7 cellular contexts compared by ENCODE assay signal in the genomic region with DNA sequence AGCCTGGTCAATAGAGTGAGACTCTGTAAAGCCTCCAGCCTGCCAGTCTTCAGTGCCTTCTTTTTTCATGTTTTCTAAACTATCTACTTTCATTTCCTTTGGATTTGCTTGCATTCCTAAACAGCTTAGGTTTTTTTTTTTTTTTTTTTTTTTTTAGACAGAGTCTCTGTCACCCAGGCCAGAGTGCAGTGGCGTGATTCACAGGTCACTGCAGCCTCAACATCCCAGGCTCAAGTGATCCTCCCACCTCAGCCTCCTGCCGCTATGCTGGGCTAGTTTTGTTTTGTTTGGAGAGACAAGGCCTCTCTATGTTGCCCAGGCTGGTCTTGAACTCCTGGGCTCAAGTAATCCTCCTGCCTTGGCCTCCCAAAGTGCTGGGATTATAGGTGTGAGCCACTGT. TPM values are rescaled to one million over a fixed set of nuclear protein-coding genes. Genes with fewer than 3 reads are reported as not detected.
DNase-seq lines count a peak whose midpoint lies in the region; ATAC-seq and TF ChIP-seq lines count a peak whose summit lies in the region.
"Not testable (repeated sequence)": the region's sequence is repeated elsewhere in the genome, so short reads cannot be mapped to it uniquely, and the experiment has no call there.

No MANE protein-coding gene starts in this region.

- H3K36me3 Mint-ChIP-seq in activated CD8-positive, alpha-beta T cell treated with anti-CD3 and anti-CD28 coated beads for 36 hours (ENCODE audit: low read depth) = peaks cover 35% of the 10 kb centered on the region
- H3K36me3 Mint-ChIP-seq in chondrocyte (ENCODE audit: low read depth) (peaks cover 16% of the 10 kb centered on the region), memory B cell (peaks cover 23% of the 10 kb centered on the region)

- peaks cover 31% of the 10 kb centered on the region for H3K4me1 Mint-ChIP-seq in activated CD8-positive, alpha-beta T cell treated with anti-CD3 and anti-CD28 coated beads for 36 hours (ENCODE audit: low read depth)
- peaks cover 25% of the 10 kb centered on the region for H3K4me1 Mint-ChIP-seq in chondrocyte (ENCODE audit: low read depth)
- H3K4me1 Mint-ChIP-seq in memory B cell = not testable (repeated sequence)

- POLR2A ChIA-PET in HCT116 (lab: Charles Lee) = not testable (repeated sequence)
- POLR2A ChIA-PET in OCI-LY7 (lab: Charles Lee) = interaction anchor here (0.6 to 1.4 kb wide), 5 partner anchors 34 to 1258 kb away, joined by 3 to 5 read pairs (median 3); a partner anchor contains a TSS
- POLR2A ChIA-PET in activated CD8-positive, alpha-beta T cell treated with anti-CD3 and anti-CD28 coated beads for 36 hours (lab: Charles Lee) = interaction anchor here (0.6 to 3.9 kb wide), 3 partner anchors 7 to 34 kb away, joined by 3 to 22 read pairs (median 3); a partner anchor contains a TSS

- H4K20me1 ChIP-seq in BLaER1 treated with 17β-estradiol and CSF1 and Interleukin-3, amounts not matched to agents 10 nM and 100 nM; HCT116 (ENCODE audit: insufficient read depth); OCI-LY7 (ENCODE audit: insufficient read depth, low read length); smooth muscle cell (ENCODE audit: low read depth): not testable (repeated sequence)

- peak overlapping the region; percentile 77 to 99 (median 90) for H3K4me2 ChIP-seq in BLaER1 treated with 17β-estradiol and CSF1 and Interleukin-3, amounts not matched to agents 10 nM and 100 nM
- H3K4me2 ChIP-seq in HCT116 (ENCODE audit: low read length) (peak overlapping the region; percentile 97; the same call in 1 of the 2 replicates), OCI-LY7 (ENCODE audit: low read length) (peak overlapping the region; percentile 99; the same call in 1 of the 2 replicates), smooth muscle cell (peak overlapping the region; percentile 87)

- peak overlapping the region in 8 of 10 experiments; percentile 83 to 99 (median 87); a peak in 10 of 20 replicates for H3K4me3 ChIP-seq in BLaER1 treated with 17β-estradiol and CSF1 and Interleukin-3, amounts not matched to agents 10 nM and 100 nM
- H3K4me3 ChIP-seq in HCT116 (replicated peaks in 1 of 2; ENCODE audit: low read depth in 1 of 2, low read length in 2 of 2); OCI-LY7 (ENCODE audit: low read depth, low read length, poor library complexity, severe bottlenecking); smooth muscle cell: not testable (repeated sequence)

- H3K27ac Mint-ChIP-seq in activated CD8-positive, alpha-beta T cell treated with anti-CD3 and anti-CD28 coated beads for 36 hours = peak overlapping the region; percentile 11
- H3K27ac Mint-ChIP-seq in chondrocyte (ENCODE audit: unreplicated experiment) = peak overlapping the region; percentile 50
- not testable (repeated sequence) for H3K27ac Mint-ChIP-seq in memory B cell

- ATAC-seq in HCT116; activated CD8-positive, alpha-beta T cell treated with anti-CD3 and anti-CD28 coated beads for 36 hours; memory B cell (ENCODE audit: low read depth): not testable (repeated sequence)

- not testable (repeated sequence) for H3K27ac ChIP-seq in BLaER1 treated with 17β-estradiol and CSF1 and Interleukin-3, amounts not matched to agents 10 nM and 100 nM; HCT116 (ENCODE audit: low read depth, low read length); OCI-LY7 (ENCODE audit: low read depth, low read length, poor library complexity, severe bottlenecking); smooth muscle cell (ENCODE audit: low read depth)

- H3K9me2 ChIP-seq in HCT116 (ENCODE audit: insufficient read depth); OCI-LY7 (ENCODE audit: insufficient read depth, low read length): not testable (repeated sequence)

- H3K9me3 Mint-ChIP-seq in activated CD8-positive, alpha-beta T cell treated with anti-CD3 and anti-CD28 coated beads for 36 hours; chondrocyte (ENCODE audit: low read depth); memory B cell: not testable (repeated sequence)

- H3K27me3 ChIP-seq in BLaER1 treated with 17β-estradiol and CSF1 and Interleukin-3, amounts not matched to agents 10 nM and 100 nM; HCT116 (ENCODE audit: insufficient read depth, low read length); smooth muscle cell (ENCODE audit: low read depth): not testable (repeated sequence)

- H3K4me3 Mint-ChIP-seq in activated CD8-positive, alpha-beta T cell treated with anti-CD3 and anti-CD28 coated beads for 36 hours; chondrocyte (ENCODE audit: unreplicated experiment): not testable (repeated sequence)
- peak overlapping the region; percentile 25 for H3K4me3 Mint-ChIP-seq in memory B cell

- peaks cover 14% of the 10 kb centered on the region for H3K79me2 ChIP-seq in HCT116 (ENCODE audit: insufficient read depth, low read length)
- peaks cover 17% of the 10 kb centered on the region; the same call in 1 of the 2 replicates for H3K79me2 ChIP-seq in OCI-LY7 (ENCODE audit: insufficient read depth, low read depth, low read length)
- not testable (repeated sequence) for H3K79me2 ChIP-seq in smooth muscle cell (ENCODE audit: low read depth)

- RAD21 ChIA-PET in HCT116 (lab: Charles Lee; ENCODE audit: low non-redundant PET in 1 of 2, low total read pairs in 2 of 2, uncharacterized antibody in 2 of 2, unreplicated experiment in 2 of 2) = not testable (repeated sequence)

- TF ChIP-seq CTCF in HCT116 (IDR thresholded peaks at IDR 0.05 in 2 of 3, conservative IDR thresholded peaks at IDR 0.05 in 1 of 3; ENCODE audit: borderline replicate concordance in 1 of 3, insufficient read depth in 1 of 3, low read depth in 2 of 3, low read length in 2 of 3); OCI-LY7 (conservative IDR thresholded peaks at IDR 0.05; ENCODE audit: low read length); activated CD8-positive, alpha-beta T cell treated with anti-CD3 and anti-CD28 coated beads for 36 hours (IDR thresholded peaks at IDR 0.05); chondrocyte (IDR thresholded peaks at IDR 0.05); smooth muscle cell (IDR thresholded peaks at IDR 0.05; ENCODE audit: borderline replicate concordance, insufficient read depth, poor library complexity, severe bottlenecking): not testable (repeated sequence)

- not testable (repeated sequence) for TF ChIP-seq RAD21 in HCT116 (IDR thresholded peaks at IDR 0.05; ENCODE audit: low read depth)

- not testable (repeated sequence) for H3K27me3 Mint-ChIP-seq in activated CD8-positive, alpha-beta T cell treated with anti-CD3 and anti-CD28 coated beads for 36 hours; chondrocyte (ENCODE audit: low read depth); memory B cell

- intact Hi-C loops in HCT116 (cut with micrococcal nuclease); OCI-LY7 (cut with micrococcal nuclease; ENCODE audit: unreplicated experiment); activated CD8-positive, alpha-beta T cell treated with anti-CD3 and anti-CD28 coated beads for 36 hours (cut with micrococcal nuclease): not testable (repeated sequence)

- H3F3A ChIP-seq in smooth muscle cell (ENCODE audit: low read depth) = peaks cover 18% of the 10 kb centered on the region

- peak overlapping the region in 1 of 11 experiments; percentile 90; a peak in 3 of 22 replicates for H3K9ac ChIP-seq in BLaER1 treated with 17β-estradiol and CSF1 and Interleukin-3, amounts not matched to agents 10 nM and 100 nM
- not testable (repeated sequence) for H3K9ac ChIP-seq in HCT116 (ENCODE audit: low read length); smooth muscle cell (ENCODE audit: low read depth)

- not testable (repeated sequence) for TF ChIP-seq POLR2A in HCT116 (IDR thresholded peaks at IDR 0.05; ENCODE audit: borderline replicate concordance, extremely low read depth, insufficient read depth, insufficient read length)

- CTCF ChIA-PET in HCT116 (lab: Charles Lee); OCI-LY7 (lab: Charles Lee; ENCODE audit: unreplicated experiment): not testable (repeated sequence)
- CTCF ChIA-PET in activated CD8-positive, alpha-beta T cell treated with anti-CD3 and anti-CD28 coated beads for 36 hours (lab: Charles Lee) = interaction anchor here (2.8 kb wide), 1 partner anchor 53 kb away, joined by 29 read pairs; no protein-coding TSS in a partner anchor

- H3K9me3 ChIP-seq in BLaER1 treated with 17β-estradiol and CSF1 and Interleukin-3, amounts not matched to agents 10 nM and 100 nM (replicated peaks in 1 of 11); HCT116 (ENCODE audit: control insufficient read depth in 1 of 2, insufficient read depth in 1 of 2, low read depth in 1 of 2, low read length in 2 of 2); OCI-LY7 (ENCODE audit: low read length); smooth muscle cell (replicated peaks; ENCODE audit: low read depth): not testable (repeated sequence)

- not testable (repeated sequence) for BruUV-seq in HCT116 (replicated peaks; lab: Mats Ljungman, UMichigan); OCI-LY7 (replicated peaks; lab: Mats Ljungman, UMichigan)

- peaks cover 38 to 45% (median 40%) of the 10 kb centered on the region in 10 experiments for H3K4me1 ChIP-seq in BLaER1 treated with 17β-estradiol and CSF1 and Interleukin-3, amounts not matched to agents 10 nM and 100 nM
- H3K4me1 ChIP-seq in HCT116 (ENCODE audit: control insufficient read depth in 1 of 2, insufficient read depth in 2 of 2, low read length in 2 of 2) = peaks cover 9 to 24% of the 10 kb centered on the region in 2 experiments
- H3K4me1 ChIP-seq in OCI-LY7 (ENCODE audit: insufficient read depth, low read length, poor library complexity, severe bottlenecking) = peaks cover 32% of the 10 kb centered on the region
- not testable (repeated sequence) for H3K4me1 ChIP-seq in smooth muscle cell (ENCODE audit: low read depth)

- H3K36me3 ChIP-seq in BLaER1 treated with 17β-estradiol and CSF1 and Interleukin-3, amounts not matched to agents 10 nM and 100 nM = peaks cover 47 to 58% (median 51%) of the 10 kb centered on the region in 11 experiments
- H3K36me3 ChIP-seq in HCT116 (ENCODE audit: control insufficient read depth in 1 of 2, insufficient read depth in 2 of 2, low read length in 2 of 2) (peaks cover 22 to 26% of the 10 kb centered on the region in 2 experiments; a peak in 2 of 4 replicates), OCI-LY7 (ENCODE audit: insufficient read depth, low read length) (peaks cover 50% of the 10 kb centered on the region)
- H3K36me3 ChIP-seq in smooth muscle cell (ENCODE audit: low read depth) = not testable (repeated sequence)

- WGBS in smooth muscle cell (ENCODE audit: low lambda C conversion rate) = 94% methylated on average over 2 of the region's 2 CpGs

- DNase-seq in HCT116 (ENCODE audit: low read depth, low spot score); OCI-LY7 (ENCODE audit: low spot score); activated CD8-positive, alpha-beta T cell treated with anti-CD3 and anti-CD28 coated beads for 36 hours; chondrocyte (ENCODE audit: low spot score); memory B cell (ENCODE audit: low spot score in 2 of 2); smooth muscle cell (lab: John Stamatoyannopoulos, UW; ENCODE audit: unreplicated experiment): not testable (repeated sequence)

- H2AFZ ChIP-seq in HCT116 (ENCODE audit: low read depth, low read length, poor library complexity, severe bottlenecking); OCI-LY7 (ENCODE audit: low read length); smooth muscle cell (ENCODE audit: low read depth): not testable (repeated sequence)

RNA-seq across cellular contexts. Expression of a gene that starts 1.4 kb away (rescaled TPM):
- total RNA-seq in HCT116 (2021; ENCODE audit: unreplicated experiment) = 34.3 TPM
- polyA plus RNA-seq in HCT116 (2012) = 38.4 and 44.2 TPM in 2 replicates
- total RNA-seq in OCI-LY7 (2014; rRNA removed; shearing (Covaris generic)) = 29.5 and 31.1 TPM in 2 replicates
- total RNA-seq in OCI-LY7 (2022) = 36.6 and 42.2 TPM in 2 replicates
- total RNA-seq in activated CD8-positive, alpha-beta T cell treated with anti-CD3 and anti-CD28 coated beads for 36 hours = 10 to 100 TPM; 37.6 to 41.2 TPM
- total RNA-seq in chondrocyte = 24.1 to 31.0 TPM (median 26.5 TPM) in 3 replicates
- total RNA-seq in smooth muscle cell = 39.0 and 51.6 TPM in 2 replicates
- polyA plus RNA-seq in smooth muscle cell = 52.7 and 54.0 TPM in 2 replicates

RNA-seq across cellular contexts. Expression of a gene that starts 1.4 kb away (rescaled TPM):
- total RNA-seq in HCT116 (2021; ENCODE audit: unreplicated experiment) (2.1 TPM), OCI-LY7 (2022) (4.7 and 7.7 TPM in 2 replicates), chondrocyte (1.6 to 2.7 TPM (median 1.7 TPM) in 3 replicates), smooth muscle cell (0.81 and 6.3 TPM in 2 replicates)
- 0.84 and 0.94 TPM in 2 replicates for polyA plus RNA-seq in HCT116 (2012)
- total RNA-seq in OCI-LY7 (2014; rRNA removed; shearing (Covaris generic)) = 5.1 and 9.2 TPM in 2 replicates
- under 1 TPM; 0.40 to 0.43 TPM for total RNA-seq in activated CD8-positive, alpha-beta T cell treated with anti-CD3 and anti-CD28 coated beads for 36 hours
- polyA plus RNA-seq in smooth muscle cell = 1.7 and 3.4 TPM in 2 replicates

RNA-seq across cellular contexts. Expression of a gene that starts 33.2 kb away (rescaled TPM):
- 25.2 TPM for total RNA-seq in HCT116 (2021; ENCODE audit: unreplicated experiment)
- 27.8 TPM in 2 replicates for polyA plus RNA-seq in HCT116 (2012)
- 32.3 and 33.6 TPM in 2 replicates for total RNA-seq in OCI-LY7 (2014; rRNA removed; shearing (Covaris generic))
- 33.0 and 35.8 TPM in 2 replicates for total RNA-seq in OCI-LY7 (2022)
- 10 to 100 TPM; 21.8 to 22.6 TPM for total RNA-seq in activated CD8-positive, alpha-beta T cell treated with anti-CD3 and anti-CD28 coated beads for 36 hours
- 29.1 to 37.1 TPM (median 30.7 TPM) in 3 replicates for total RNA-seq in chondrocyte
- 27.6 and 29.8 TPM in 2 replicates for total RNA-seq in smooth muscle cell
- 18.9 and 27.9 TPM in 2 replicates for polyA plus RNA-seq in smooth muscle cell

RNA-seq across cellular contexts. Expression of a gene that starts 33.4 kb away (rescaled TPM):
- 19.8 TPM for total RNA-seq in HCT116 (2021; ENCODE audit: unreplicated experiment)
- polyA plus RNA-seq in HCT116 (2012) = 10.1 and 12.3 TPM in 2 replicates
- 26.2 and 36.7 TPM in 2 replicates for total RNA-seq in OCI-LY7 (2014; rRNA removed; shearing (Covaris generic))
- 26.7 and 27.9 TPM in 2 replicates for total RNA-seq in OCI-LY7 (2022)
- 10 to 100 TPM; 19.1 to 19.3 TPM for total RNA-seq in activated CD8-positive, alpha-beta T cell treated with anti-CD3 and anti-CD28 coated beads for 36 hours
- total RNA-seq in chondrocyte = 16.4 to 24.3 TPM (median 18.8 TPM) in 3 replicates
- total RNA-seq in smooth muscle cell = 27.5 and 28.7 TPM in 2 replicates
- 26.2 and 29.7 TPM in 2 replicates for polyA plus RNA-seq in smooth muscle cell

RNA-seq across cellular contexts. Expression of a gene that starts 47.4 kb away (rescaled TPM):
- total RNA-seq in HCT116 (2021; ENCODE audit: unreplicated experiment) = 33.0 TPM
- 9.3 and 17.7 TPM in 2 replicates for polyA plus RNA-seq in HCT116 (2012)
- 40.7 and 54.0 TPM in 2 replicates for total RNA-seq in OCI-LY7 (2014; rRNA removed; shearing (Covaris generic))
- 51.1 and 57.8 TPM in 2 replicates for total RNA-seq in OCI-LY7 (2022)
- total RNA-seq in activated CD8-positive, alpha-beta T cell treated with anti-CD3 and anti-CD28 coated beads for 36 hours = 10 to 100 TPM; 29.2 to 31.5 TPM
- total RNA-seq in chondrocyte = 27.8 to 34.7 TPM (median 29.5 TPM) in 3 replicates
- total RNA-seq in smooth muscle cell = 15.6 and 18.6 TPM in 2 replicates
- 12.2 and 13.6 TPM in 2 replicates for polyA plus RNA-seq in smooth muscle cell
